8 cellular contexts compared by ENCODE assay signal in the genomic region with DNA sequence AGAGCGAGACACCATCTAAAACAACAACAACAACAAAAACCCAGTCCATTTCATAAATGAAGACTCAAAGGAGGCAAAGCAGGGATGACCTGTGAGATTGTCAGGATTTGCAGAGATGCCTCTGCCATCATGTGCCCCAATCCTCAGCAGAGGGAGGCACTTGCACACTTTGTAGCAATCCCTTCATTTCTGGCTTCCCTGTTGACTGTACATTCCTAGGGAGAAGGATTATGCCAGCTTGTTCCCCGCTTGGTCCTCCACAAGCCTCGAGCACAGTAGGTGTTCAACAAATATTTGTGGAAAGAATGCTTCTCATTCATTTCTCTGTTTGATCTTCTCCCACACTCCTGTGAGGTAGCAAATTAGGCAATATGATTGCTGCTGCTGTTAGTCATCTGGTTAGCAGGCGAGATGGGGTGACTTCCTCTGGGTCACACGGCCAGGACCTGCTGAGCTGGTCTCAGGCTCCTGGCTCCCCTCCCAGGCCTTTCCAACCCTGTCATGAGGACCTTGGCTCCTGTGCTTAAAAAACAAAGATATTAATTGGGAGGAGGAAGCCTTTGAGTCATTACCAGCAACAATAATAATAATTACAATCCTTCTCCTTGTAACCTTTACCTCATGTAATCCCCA. TPM values are rescaled to one million over a fixed set of nuclear protein-coding genes. Genes with fewer than 3 reads are reported as not detected.
DNase-seq lines count a peak whose midpoint lies in the region; ATAC-seq and TF ChIP-seq lines count a peak whose summit lies in the region.

No MANE protein-coding gene starts in this region.

- H3K4me3 ChIP-seq in NB4 (ENCODE audit: low read depth, low read length) = no peak overlapping the region
- no peak overlapping the region for H3K4me3 ChIP-seq in cardiac fibroblast (replicated peaks in 1 of 2; ENCODE audit: low read depth in 2 of 2, low read length in 2 of 2)
- H3K4me3 ChIP-seq in mucosa of descending colon = no peak overlapping the region

- DNase-seq in EH (ENCODE audit: low read depth) = peak; percentile 91
- peak; percentile 78 for DNase-seq in NB4 (ENCODE audit: low read depth)
- peak; percentile 92 to 99 for DNase-seq in cardiac fibroblast (ENCODE audit: low read depth in 2 of 2)
- DNase-seq in mucosa of descending colon = peak in 1 of 3 donors; percentile 69
- no peak for DNase-seq in COLO668 (lab: John Stamatoyannopoulos, UW; ENCODE audit: unreplicated experiment)
- no peak for DNase-seq in NCI-H524 treated with DMSO at 0.1 percent for 48 hours (lab: John Stamatoyannopoulos, UW)

- H3K36me3 ChIP-seq in mucosa of descending colon (ENCODE audit: low read depth) = no peaks in the 10 kb centered on the region

- TF ChIP-seq POLR2A in NB4 (IDR thresholded peaks at IDR 0.05; ENCODE audit: extremely low read depth, insufficient read length) = no peak

- intact Hi-C loops in mucosa of descending colon (cut with DNase I, micrococcal nuclease) = no loop called here

- no peaks in the 10 kb centered on the region for H3K4me1 ChIP-seq in mucosa of descending colon (ENCODE audit: low read depth)

- peak; percentile 65 for ATAC-seq in mucosa of descending colon
- no peak for ATAC-seq in HG02885 (IDR thresholded peaks at IDR 0.05; ENCODE audit: poor library complexity, unreplicated experiment)
- ATAC-seq in GM18868 (IDR thresholded peaks at IDR 0.05; ENCODE audit: unreplicated experiment) = no peak

- TF ChIP-seq CTCF in NB4 (IDR thresholded peaks at IDR 0.05; ENCODE audit: low read depth, low read length) (no peak), cardiac fibroblast (IDR thresholded peaks at IDR 0.05; ENCODE audit: low read depth, low read length) (no peak), mucosa of descending colon (IDR thresholded peaks at IDR 0.05) (no peak)

- H3K9me3 ChIP-seq in mucosa of descending colon = no peaks in the 10 kb centered on the region

RNA-seq across cellular contexts. Expression of a gene that starts 34.1 kb away (rescaled TPM):
- total RNA-seq in mucosa of descending colon = 10 to 100 TPM in 1 of 3 donors, 1 to 10 TPM in 2; 9.1 to 10.0 (median 9.9) TPM

RNA-seq across cellular contexts. Expression of a gene that starts 54.2 kb away (rescaled TPM):
- 1 to 10 TPM in 1 of 3 donors, under 1 TPM in 1, not detected in 1; 0.41 to 1.0 TPM for total RNA-seq in mucosa of descending colon

Comparison
In these comparisons a context has a peak if more than half of its experiments do, and no peak if none do; other contexts are left out.
1. DNase-seq: peak in EH (single experiment), NB4 (single experiment) and cardiac fibroblast (2 of 2); none in COLO668 (single experiment) and NCI-H524 treated with DMSO at 0.1 percent for 48 hours (single experiment).